In the genomic region with DNA sequence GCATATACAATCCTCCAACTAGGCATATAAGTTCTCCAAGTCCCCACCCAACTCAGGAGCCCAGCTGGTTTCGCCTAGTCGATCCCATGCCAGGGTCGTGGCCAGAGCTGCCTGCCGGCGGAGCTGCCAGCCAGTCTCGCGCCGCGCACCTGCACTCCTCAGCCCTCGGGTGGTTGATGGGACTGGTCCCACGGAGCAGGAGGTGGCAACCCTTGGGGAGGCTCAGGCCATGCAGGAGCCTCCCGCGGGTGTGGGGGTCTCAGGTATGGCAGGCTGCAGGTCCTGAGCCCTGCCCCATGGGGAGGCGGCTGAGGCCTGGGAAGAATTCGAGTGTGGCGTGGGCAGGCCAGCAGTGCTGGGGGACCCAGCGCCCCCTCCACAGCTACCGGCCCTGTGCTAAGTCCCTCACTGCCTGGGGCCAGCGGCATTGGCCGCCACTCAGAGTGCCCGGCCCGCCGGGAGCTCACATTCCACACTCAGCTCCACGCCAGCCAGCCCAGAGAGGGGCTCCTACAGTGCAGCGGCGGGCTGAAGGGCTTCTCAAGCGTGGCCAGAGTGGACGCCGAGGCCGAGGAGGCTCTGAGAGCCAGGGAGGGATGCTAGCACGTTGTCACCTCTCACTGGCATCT, we compare ENCODE assay signal across 14 cellular contexts.
"Had no signal": no experiment of that assay in that cellular context is flagged by ENCODE, and none has a peak within 500 bp of the region (broad histone marks: within the 10 kb centered on the region; RNA-seq: fewer than 3 reads in every experiment).

No MANE protein-coding gene starts in this region.

- DNase-seq: central memory CD4-positive, alpha-beta T cell; effector memory CD4-positive, alpha-beta T cell; heart left ventricle; left colon; left ventricle myocardium superior; mucosa of descending colon; natural killer cell; small intestine; stimulated activated CD4-positive, alpha-beta T cell treated with anti-CD3 and anti-CD28 coated beads, Interleukin-12 subunit alpha, Interleukin-12 subunit beta, amount 100 ng/mL, for 4 hours; stimulated activated naive CD4-positive, alpha-beta T cell treated with Interleukin-2 at 50 U/mL for 16 hours had no signal

- H3K4me1 Mint-ChIP-seq: natural killer cell, neural crest cell had no signal

- ATAC-seq: esophagus mucosa, left colon, left ventricle myocardium superior, mucosa of descending colon, natural killer cell had no signal

- H3K27ac Mint-ChIP-seq: natural killer cell had no signal

- H3K36me3 ChIP-seq: heart left ventricle, right atrium auricular region, tibial nerve had no signal

- H3K27ac ChIP-seq: heart left ventricle, right atrium auricular region, tibial nerve had no signal

- H3K9me3 ChIP-seq: right atrium auricular region had no signal

- H3K4me3 ChIP-seq: heart left ventricle, mucosa of descending colon, right atrium auricular region, tibial nerve had no signal

- H3K36me3 Mint-ChIP-seq: natural killer cell had no signal

- H3K4me3 Mint-ChIP-seq: natural killer cell, neural crest cell had no signal

- H3K27me3 ChIP-seq: heart left ventricle, right atrium auricular region, tibial nerve had no signal

- H3K4me1 ChIP-seq: heart left ventricle, right atrium auricular region, tibial nerve had no signal
